Comparison of ENCODE assay signal across 8 cellular contexts in genomic region chr20:62121776-62122658, GRCh38. TPM values are rescaled to one million over a fixed set of nuclear protein-coding genes. Genes with fewer than 3 reads are reported as not detected.
DNase-seq lines count a peak whose midpoint lies in the region; ATAC-seq, FAIRE-seq and TF ChIP-seq lines count a peak whose summit lies in the region.

Gene LSM14B (plus strand): TSS chr20:62122475. CDS start chr20:62122667, 192 bp downstream.

- H3K4me2 ChIP-seq in trophoblast cell (ENCODE audit: low read length) = peak within 1 kb of the TSS; percentile 87

- no peak within 1 kb of the TSS for H2BK12ac ChIP-seq in trophoblast cell (ENCODE audit: low read length)

- H3K4me3 ChIP-seq in adipocyte (ENCODE audit: low read length) (peak within 1 kb of the TSS; percentile 90), cardiac muscle cell (peak within 1 kb of the TSS; percentile 72), trophoblast cell (ENCODE audit: low read depth, low read length) (peak within 1 kb of the TSS; percentile 90), tibial nerve (peak within 1 kb of the TSS; percentile 65 to 97 (median 80))

- H3K9me3 ChIP-seq in adipocyte (ENCODE audit: control insufficient read depth, low read length) (no peaks in the 10 kb centered on the region), cardiac muscle cell (ENCODE audit: low read depth) (no peaks in the 10 kb centered on the region), trophoblast cell (ENCODE audit: insufficient read depth, low read depth, low read length) (no peaks in the 10 kb centered on the region), tibial nerve (no peaks in the 10 kb centered on the region)

- peak within 1 kb of the TSS; percentile 99 for H3K14ac ChIP-seq in trophoblast cell (ENCODE audit: low read length)

- peak within 1 kb of the TSS; percentile 90 for H3K4ac ChIP-seq in trophoblast cell (ENCODE audit: low read depth, low read length)

- TF ChIP-seq POLR2A in GM12892 (IDR thresholded peaks at IDR 0.05; ENCODE audit: low read depth, low read length) (no peak; the same call in 1 of the 2 replicates), tibial nerve (IDR thresholded peaks at IDR 0.05) (peak; percentile 61 to 63)

- H3K27me3 ChIP-seq in adipocyte (replicated peaks; ENCODE audit: control insufficient read depth, insufficient read depth, low read length) (peaks cover 25% of the 10 kb centered on the region), cardiac muscle cell (no peaks in the 10 kb centered on the region), trophoblast cell (ENCODE audit: insufficient read depth, low read length) (no peaks in the 10 kb centered on the region), tibial nerve (peaks cover 0 to 24% of the 10 kb centered on the region in 2 donors)

- peak within 1 kb of the TSS; percentile 99 for H3K18ac ChIP-seq in trophoblast cell (ENCODE audit: low read length)

- H2BK5ac ChIP-seq in trophoblast cell (ENCODE audit: low read depth, low read length, poor library complexity) = peak within 1 kb of the TSS; percentile 81

- peak within 1 kb of the TSS; percentile 83 for H4K8ac ChIP-seq in trophoblast cell (ENCODE audit: low read depth, low read length)

- peak within 1 kb of the TSS; percentile 69 for H2AFZ ChIP-seq in trophoblast cell (ENCODE audit: insufficient read depth, low read length, poor library complexity)

- TF ChIP-seq CTCF in cardiac muscle cell (IDR thresholded peaks at IDR 0.05; ENCODE audit: low read depth, low read length) = no peak
- peak in 2 of 5 experiments; percentile 16 to 24 for TF ChIP-seq CTCF in tibial nerve (IDR thresholded peaks at IDR 0.05)

- H3K9ac ChIP-seq in adipocyte (ENCODE audit: low read length) (peak within 1 kb of the TSS; percentile 87), trophoblast cell (ENCODE audit: low read length) (peak within 1 kb of the TSS; percentile 84)

- H3K79me2 ChIP-seq in trophoblast cell (ENCODE audit: control insufficient read depth, insufficient read depth, low read length, poor library complexity) = peaks cover 15% of the 10 kb centered on the region

- WGBS in trophoblast cell (ENCODE audit: extremely low coverage, insufficient coverage, insufficient read length) = no CpG with 5 or more reads among the region's 125 CpGs
- 0 to 1% methylated on average over 19 to 39 of the region's 125 CpGs for WGBS in tibial nerve, 2 donors

- peak within 1 kb of the TSS; percentile 98 for H3K27ac ChIP-seq in cardiac muscle cell
- peak within 1 kb of the TSS; percentile 84 for H3K27ac ChIP-seq in trophoblast cell (ENCODE audit: low read depth, low read length)
- H3K27ac ChIP-seq in tibial nerve = peak within 1 kb of the TSS; percentile 82 to 99 (median 95)

- peak within 1 kb of the TSS; percentile 87 for H4K12ac ChIP-seq in trophoblast cell (ENCODE audit: low read depth, low read length)

- peak within 1 kb of the TSS; percentile 92 for H4K91ac ChIP-seq in trophoblast cell (ENCODE audit: low read depth, low read length)

- DNase-seq in GM12892 (ENCODE audit: insufficient read length) (peak; percentile 98), NCI-H1436 treated with DMSO at 0.1 percent for 48 hours (lab: John Stamatoyannopoulos, UW) (peak; percentile 72), T follicular helper cell (ENCODE audit: low read depth) (peak; percentile 94), adipocyte (ENCODE audit: low read depth) (peak; percentile 99), cardiac muscle cell (ENCODE audit: low read depth in 1 of 2, low spot score in 1 of 2) (peak; percentile 98 to 99), trophoblast cell (peak; percentile 98), tibial nerve (ENCODE audit: low spot score in 2 of 2) (peak; percentile 84 to 93)

- H3K36me3 ChIP-seq in adipocyte (ENCODE audit: control insufficient read depth, insufficient read depth, low read length, severe bottlenecking) (peaks cover 20% of the 10 kb centered on the region), cardiac muscle cell (peaks cover 19% of the 10 kb centered on the region), trophoblast cell (ENCODE audit: control insufficient read depth in 1 of 2, insufficient read depth in 2 of 2, low read length in 2 of 2) (peaks cover 21 to 23% of the 10 kb centered on the region in 2 experiments), tibial nerve (peaks cover 0 to 24% (median 7%) of the 10 kb centered on the region in 3 donors)

- H3K4me1 ChIP-seq in adipocyte (ENCODE audit: control insufficient read depth, insufficient read depth, low read length) = peaks cover 13% of the 10 kb centered on the region
- peaks cover 34% of the 10 kb centered on the region for H3K4me1 ChIP-seq in cardiac muscle cell (ENCODE audit: low read depth)
- peaks cover 13% of the 10 kb centered on the region in 2 experiments for H3K4me1 ChIP-seq in trophoblast cell (ENCODE audit: control insufficient read depth in 1 of 2, insufficient read depth in 2 of 2, low read length in 2 of 2)
- H3K4me1 ChIP-seq in tibial nerve = peaks cover 0 to 16% (median 14%) of the 10 kb centered on the region in 4 donors

- peak; percentile 78 for ATAC-seq in HG02840 (IDR thresholded peaks at IDR 0.05; ENCODE audit: low FRiP score, unreplicated experiment)

- FAIRE-seq in GM12892 (lab: Jason Lieb, UNC) = peak; percentile 91

- H2AK5ac ChIP-seq in trophoblast cell (ENCODE audit: low read length) = peak within 1 kb of the TSS; percentile 94

- H3K79me1 ChIP-seq in trophoblast cell (ENCODE audit: low read length) = peaks cover 8% of the 10 kb centered on the region

- H2BK120ac ChIP-seq in trophoblast cell (ENCODE audit: insufficient read depth, low read length, poor library complexity) = peak within 1 kb of the TSS; percentile 88

- TF ChIP-seq EP300 in tibial nerve (IDR thresholded peaks at IDR 0.05) = peak in 1 of 2 donors; percentile 48

- H3K23ac ChIP-seq in trophoblast cell (ENCODE audit: low read length) = no peak within 1 kb of the TSS

RNA-seq across cellular contexts. Expression of gene LSM14B, which starts in this region (rescaled TPM):
- 29.3 TPM for polyA plus RNA-seq in GM12892 (2012; ENCODE audit: missing spikeins)
- total RNA-seq in cardiac muscle cell = 63.3 and 71.8 TPM in 2 replicates
- 6.5 and 7.5 TPM in 2 replicates for polyA plus RNA-seq in cardiac muscle cell
- 38.6 and 39.1 TPM in 2 replicates for polyA plus RNA-seq in trophoblast cell (2013)
- 10 to 100 TPM; 23.8 to 32.6 (median 28.5) TPM for total RNA-seq in tibial nerve

Comparison
In these comparisons a context has a peak if more than half of its experiments do, and no peak if none do; other contexts are left out.
1. Peak in every context shown above with its lines: DNase-seq, ATAC-seq, H3K4me3 ChIP-seq and H3K27ac ChIP-seq.